ENCODE assay signal across 1 cellular context in the genomic region with DNA sequence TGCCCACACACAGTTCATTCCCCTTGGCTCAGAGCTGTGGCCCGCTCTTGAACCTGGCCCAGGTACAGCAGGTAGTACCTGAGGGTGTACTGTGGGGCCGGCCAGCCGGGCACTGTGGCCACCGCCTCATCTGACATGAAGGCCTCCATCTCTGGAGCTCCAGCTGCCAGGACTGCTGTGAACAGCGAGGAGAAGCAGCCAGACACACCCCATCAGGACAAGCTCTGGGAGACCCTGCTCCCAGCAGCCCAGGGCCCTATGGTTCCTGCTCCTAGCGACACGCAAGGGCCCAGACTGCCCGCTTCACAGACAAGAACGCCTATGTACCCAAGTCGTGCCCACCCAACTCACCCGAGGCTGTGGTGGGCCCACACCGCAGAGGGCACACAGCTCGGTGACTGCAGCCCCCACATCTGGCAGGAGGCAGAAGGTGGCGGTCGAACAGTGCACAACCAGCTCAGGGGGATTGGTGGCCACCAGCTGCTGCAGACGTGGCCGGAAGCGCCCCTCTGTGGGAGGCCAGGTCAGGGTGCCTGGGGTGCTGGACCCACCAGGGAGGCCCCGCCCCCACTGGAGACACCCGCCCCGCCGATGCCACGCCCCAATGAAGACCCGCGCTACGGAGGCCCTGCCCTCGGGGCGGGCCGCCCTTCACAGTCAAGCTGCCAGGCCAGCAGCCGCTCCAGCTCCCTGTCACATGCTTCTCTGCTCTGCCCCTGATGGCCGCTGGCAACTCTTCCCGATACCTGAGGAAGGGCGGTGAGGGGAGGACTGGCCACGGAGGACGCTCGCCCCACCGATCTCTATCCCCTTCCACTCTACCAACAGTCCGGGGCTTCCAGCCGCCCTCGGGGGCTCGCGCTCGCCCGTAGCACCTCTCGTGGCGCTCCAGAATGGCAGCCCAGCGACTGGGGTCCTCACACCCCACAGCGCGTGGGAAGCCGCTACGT.
TF ChIP-seq lines count a peak whose summit lies in the region.

No MANE protein-coding gene starts in this region.

TF ChIP-seq in H1, 55 proteins besides CTCF, POLR2A, EP300 and RAD21:
- 0 out of 2 replicates have a peak, but pooled peaks have one; percentile 30 for TF ChIP-seq GABPA (IDR thresholded peaks at IDR 0.05; ENCODE audit: borderline replicate concordance, insufficient read depth, low read length)
- TF ChIP-seq KDM1A (IDR thresholded peaks at IDR 0.05; ENCODE audit: borderline replicate concordance, low read length) = no peak
- peak; percentile 79 for TF ChIP-seq BACH1 (IDR thresholded peaks at IDR 0.05; ENCODE audit: low read length)
- peak in 1 of 2 experiments; percentile 43; a peak in 1 of 4 replicates for TF ChIP-seq HDAC2 (IDR thresholded peaks at IDR 0.05; ENCODE audit: borderline replicate concordance in 1 of 2, low read depth in 2 of 2, low read length in 2 of 2)
- TF ChIP-seq YY1 (IDR thresholded peaks at IDR 0.05; ENCODE audit: low read depth, low read length) = 0 out of 2 replicates have a peak, but pooled peaks have one; percentile 17
